19 cellular contexts compared by ENCODE assay signal in the genomic region with DNA sequence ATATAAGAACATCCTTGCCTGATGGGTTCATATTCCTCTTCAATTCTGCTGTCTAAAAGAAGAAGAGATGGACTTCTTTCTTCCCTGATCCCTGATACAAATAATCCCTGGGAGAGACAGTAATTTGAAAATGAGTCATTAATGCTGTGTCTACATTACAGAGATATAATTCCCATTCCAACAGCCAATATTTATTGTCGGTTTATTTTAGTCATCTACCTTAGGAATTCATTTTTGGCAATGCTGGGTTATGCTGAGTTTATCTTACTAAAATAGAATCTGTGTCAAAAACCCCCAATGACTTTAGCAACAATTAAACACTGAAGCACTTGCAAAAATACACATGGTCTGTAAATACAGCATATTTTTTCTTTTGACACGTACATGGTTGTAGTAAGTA. TPM values are rescaled to one million over a fixed set of nuclear protein-coding genes. Genes with fewer than 3 reads are reported as not detected.
A peak's percentile ranks its signal among the peaks of the same experiment; 100 is the strongest.
DNase-seq lines count a peak whose midpoint lies in the region; ATAC-seq and TF ChIP-seq lines count a peak whose summit lies in the region.
"Had no signal": no experiment of that assay in that cellular context is flagged by ENCODE, and none has a peak within 500 bp of the region (broad histone marks: within the 10 kb centered on the region; RNA-seq: fewer than 3 reads in every experiment).

No MANE protein-coding gene starts in this region.

- H3K27me3 ChIP-seq in left lung = no peaks in the 10 kb centered on the region
- H3K27me3 ChIP-seq in aorta (ENCODE audit: control insufficient read depth in 1 of 2, insufficient read depth in 2 of 2, low read length in 1 of 2) = no peaks in the 10 kb centered on the region
- no peaks in the 10 kb centered on the region for H3K27me3 ChIP-seq in BE2C
- H3K27me3 ChIP-seq: spleen had no signal

- peaks cover 2% of the 10 kb centered on the region for H3K27me3 Mint-ChIP-seq in activated T-cell treated with anti-CD3 and anti-CD28 coated beads, Interleukin-2, amount 50 U/mL, for 72 hours (ENCODE audit: low read depth)
- H3K27me3 Mint-ChIP-seq in activated naive CD8-positive, alpha-beta T cell treated with anti-CD3 and anti-CD28 coated beads, Interleukin-2, amount 50 U/mL, for 24 hours = no peaks in the 10 kb centered on the region
- H3K27me3 Mint-ChIP-seq: activated CD4-positive, alpha-beta T cell treated with anti-CD3 and anti-CD28 coated beads, Interleukin-2, amount 10 ng/mL, durations not matched to agents 7 days and 5 days had no signal

- H3K9me3 Mint-ChIP-seq in activated T-cell treated with anti-CD3 and anti-CD28 coated beads, Interleukin-2, amount 50 U/mL, for 72 hours = no peaks in the 10 kb centered on the region
- no peaks in the 10 kb centered on the region for H3K9me3 Mint-ChIP-seq in activated naive CD8-positive, alpha-beta T cell treated with anti-CD3 and anti-CD28 coated beads, Interleukin-2, amount 50 U/mL, for 24 hours
- H3K9me3 Mint-ChIP-seq: activated CD4-positive, alpha-beta T cell treated with anti-CD3 and anti-CD28 coated beads, Interleukin-2, amount 10 ng/mL, durations not matched to agents 7 days and 5 days had no signal

- H3K4me1 ChIP-seq in left lung = no peaks in the 10 kb centered on the region
- peaks cover 8 to 11% of the 10 kb centered on the region in 2 donors for H3K4me1 ChIP-seq in aorta (ENCODE audit: control insufficient read depth in 1 of 2, insufficient read depth in 2 of 2, low read length in 2 of 2)
- H3K4me1 ChIP-seq in BE2C = no peaks in the 10 kb centered on the region
- H3K4me1 ChIP-seq: spleen had no signal

- peaks cover 17% of the 10 kb centered on the region for H3K4me1 Mint-ChIP-seq in activated T-cell treated with anti-CD3 and anti-CD28 coated beads, Interleukin-2, amount 50 U/mL, for 72 hours (ENCODE audit: low read depth)
- peaks cover 12% of the 10 kb centered on the region for H3K4me1 Mint-ChIP-seq in activated naive CD8-positive, alpha-beta T cell treated with anti-CD3 and anti-CD28 coated beads, Interleukin-2, amount 50 U/mL, for 24 hours
- H3K4me1 Mint-ChIP-seq: activated CD4-positive, alpha-beta T cell treated with anti-CD3 and anti-CD28 coated beads, Interleukin-2, amount 10 ng/mL, durations not matched to agents 7 days and 5 days had no signal

- intact Hi-C loops in left lung (cut with DNase I) = no loop called here
- intact Hi-C loops in aorta (cut with DNase I) = loop anchor here (2.0 to 5.0 kb wide), 2 partner anchors 76 to 182 kb away; a partner anchor contains a TSS

- H3K9me3 ChIP-seq in left lung (no peaks in the 10 kb centered on the region), aorta (ENCODE audit: control insufficient read depth, low read length) (no peaks in the 10 kb centered on the region), BE2C (no peaks in the 10 kb centered on the region)
- H3K9me3 ChIP-seq: spleen had no signal

- 2 to 5% methylated on average over 2 of the region's 2 CpGs for WGBS in aorta, 2 donors

- ATAC-seq in activated T-cell treated with anti-CD3 and anti-CD28 coated beads, Interleukin-2, amount 50 U/mL, for 72 hours (replicated peaks in 1 of 2) = no peak
- ATAC-seq in left lung (peak; percentile 54), aorta (ENCODE audit: low FRiP score) (peak; percentile 45)
- no peak for ATAC-seq in activated naive CD8-positive, alpha-beta T cell treated with anti-CD3 and anti-CD28 coated beads, Interleukin-2, amount 50 U/mL, for 24 hours
- ATAC-seq: left colon had no signal

- no peaks in the 10 kb centered on the region for H3K36me3 ChIP-seq in left lung
- H3K36me3 ChIP-seq in aorta (ENCODE audit: control insufficient read depth in 1 of 2, insufficient read depth in 2 of 2, low read length in 1 of 2) = no peaks in the 10 kb centered on the region
- H3K36me3 ChIP-seq in BE2C = no peaks in the 10 kb centered on the region
- H3K36me3 ChIP-seq: spleen had no signal

- H3K27ac ChIP-seq in left lung = peak overlapping the region in 1 of 2 donors; percentile 70
- peak overlapping the region; percentile 3 to 55 for H3K27ac ChIP-seq in aorta (ENCODE audit: low read depth in 1 of 2, low read length in 2 of 2)
- H3K27ac ChIP-seq: 22Rv1, spleen had no signal

- H3K4me3 Mint-ChIP-seq in activated T-cell treated with anti-CD3 and anti-CD28 coated beads, Interleukin-2, amount 50 U/mL, for 72 hours = no peak overlapping the region
- H3K4me3 Mint-ChIP-seq in activated naive CD8-positive, alpha-beta T cell treated with anti-CD3 and anti-CD28 coated beads, Interleukin-2, amount 50 U/mL, for 24 hours = no peak overlapping the region
- H3K4me3 Mint-ChIP-seq: activated CD4-positive, alpha-beta T cell treated with anti-CD3 and anti-CD28 coated beads, Interleukin-2, amount 10 ng/mL, durations not matched to agents 7 days and 5 days had no signal

- peak overlapping the region; percentile 29 for H3K27ac Mint-ChIP-seq in activated T-cell treated with anti-CD3 and anti-CD28 coated beads, Interleukin-2, amount 50 U/mL, for 72 hours
- H3K27ac Mint-ChIP-seq in activated naive CD8-positive, alpha-beta T cell treated with anti-CD3 and anti-CD28 coated beads, Interleukin-2, amount 50 U/mL, for 24 hours = no peak overlapping the region
- H3K27ac Mint-ChIP-seq: activated CD4-positive, alpha-beta T cell treated with anti-CD3 and anti-CD28 coated beads, Interleukin-2, amount 10 ng/mL, durations not matched to agents 7 days and 5 days had no signal

- DNase-seq in activated T-cell treated with anti-CD3 and anti-CD28 coated beads, Interleukin-2, amount 50 U/mL, for 72 hours = no peak
- DNase-seq in activated T-cell treated with anti-CD3 and anti-CD28 coated beads, Interleukin-2, amount 50 U/mL, for 1 hour = no peak
- DNase-seq in astrocyte of the hippocampus (ENCODE audit: low read depth, low spot score) (peak; percentile 60), left lung (no peak), aorta (no peak), retina (no peak), BE2C (no peak)
- DNase-seq in activated naive CD8-positive, alpha-beta T cell treated with anti-CD3 and anti-CD28 coated beads, Interleukin-2, amount 50 U/mL, for 24 hours = no peak
- DNase-seq: activated CD4-positive, alpha-beta T cell treated with anti-CD3 and anti-CD28 coated beads, Interleukin-2, amount 10 ng/mL, durations not matched to agents 7 days and 5 days; activated T-cell treated with anti-CD3 and anti-CD28 coated beads, Interleukin-2, amount 50 U/mL, for 48 hours; head of caudate nucleus; left colon; NCI-H1436 treated with DMSO at 0.1 percent for 48 hours; NCI-H526; spleen; substantia nigra; T1000 had no signal

- H3K4me3 ChIP-seq in left lung (no peak overlapping the region), aorta (ENCODE audit: low read length in 2 of 2) (no peak overlapping the region), BE2C (ENCODE audit: low read depth, low read length) (no peak overlapping the region)
- H3K4me3 ChIP-seq: spleen had no signal

- no peaks in the 10 kb centered on the region for H3K36me3 Mint-ChIP-seq in activated T-cell treated with anti-CD3 and anti-CD28 coated beads, Interleukin-2, amount 50 U/mL, for 72 hours (ENCODE audit: insufficient read depth in 2 of 2)
- no peaks in the 10 kb centered on the region for H3K36me3 Mint-ChIP-seq in activated naive CD8-positive, alpha-beta T cell treated with anti-CD3 and anti-CD28 coated beads, Interleukin-2, amount 50 U/mL, for 24 hours (ENCODE audit: low read depth)

- TF ChIP-seq CTCF in left lung (IDR thresholded peaks at IDR 0.05) (no peak), BE2C (IDR thresholded peaks at IDR 0.05; ENCODE audit: low read depth, low read length) (no peak)

RNA-seq across cellular contexts. Expression of a gene that starts 23.9 kb away (rescaled TPM):
- total RNA-seq in activated T-cell treated with anti-CD3 and anti-CD28 coated beads, Interleukin-2, amount 50 U/mL, for 72 hours = under 1 TPM in 1 of 2 donors, not detected in 1; 0.12 TPM
- total RNA-seq in left lung (1 to 10 TPM in 1 of 2 donors, not detected in 1; 2.0 TPM), aorta (under 1 TPM; 0.52 to 0.75 TPM)
- polyA plus RNA-seq in aorta = under 1 TPM in 1 of 2 donors, not detected in 1; 0.08 TPM
- not detected for polyA plus RNA-seq in BE2C (2012; ENCODE audit: insufficient read depth, insufficient read length, low read depth)
- total RNA-seq: activated CD4-positive, alpha-beta T cell treated with anti-CD3 and anti-CD28 coated beads, Interleukin-2, amount 10 ng/mL, durations not matched to agents 7 days and 5 days; left colon had no signal
- polyA plus RNA-seq: neural cell had no signal

Comparison
In these comparisons a context has a peak if more than half of its experiments do, and no peak if none do; other contexts are left out.
1. ATAC-seq: peak in left lung (single experiment) and aorta (single experiment); none in activated T-cell treated with anti-CD3 and anti-CD28 coated beads, Interleukin-2, amount 50 U/mL, for 72 hours (0 of 2) and activated naive CD8-positive, alpha-beta T cell treated with anti-CD3 and anti-CD28 coated beads, Interleukin-2, amount 50 U/mL, for 24 hours (single experiment).
2. intact Hi-C loops: an anchor here in aorta (2.0 to 5.0 kb wide); none called in left lung.